Comparison of ENCODE assay signal across 2 cellular contexts in the genomic region with DNA sequence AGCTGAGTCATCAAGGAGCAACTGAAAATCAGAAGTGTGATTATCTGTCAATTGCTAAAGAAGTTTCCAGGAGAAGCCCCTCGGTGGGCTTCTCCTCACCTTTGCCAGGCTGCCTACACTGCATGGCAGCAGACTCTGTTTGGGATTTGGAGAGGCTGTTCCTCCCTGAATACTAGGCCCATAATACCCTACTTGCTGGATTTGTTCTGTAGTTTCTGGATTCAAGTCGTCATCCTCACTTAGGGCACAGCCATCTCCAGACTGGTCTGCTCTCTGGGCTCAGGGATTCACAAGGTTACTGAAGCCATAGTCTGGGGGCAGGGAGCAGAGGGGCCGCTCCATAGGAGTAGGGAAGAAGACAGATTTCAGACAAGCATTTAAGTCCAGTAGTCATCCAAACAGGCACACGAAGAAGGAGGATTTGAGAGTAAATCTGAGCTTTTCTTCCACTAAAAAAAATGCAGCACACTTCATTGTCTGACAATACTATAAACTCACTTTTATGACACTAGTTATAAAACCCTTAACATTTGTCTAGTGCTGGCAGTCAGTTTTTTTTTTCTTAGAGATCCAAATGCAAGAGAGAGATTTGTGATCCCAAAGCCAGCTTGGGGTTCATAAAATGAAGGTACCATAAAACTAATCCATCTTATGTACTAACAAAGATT.
TF ChIP-seq lines count a peak whose summit lies in the region.

No MANE protein-coding gene starts in this region.

TF ChIP-seq in A549, 52 proteins besides CTCF, POLR2A, EP300 and RAD21 (continued from another document):
- TF ChIP-seq ATOH8 (CRISPR knock-in tag; IDR thresholded peaks at IDR 0.05; ENCODE audit: low read depth), result peak; percentile 34; the same call in 1 of the 2 replicates

TF ChIP-seq in endothelial cell of umbilical vein, 7 proteins besides CTCF, POLR2A, EP300 and RAD21 (continued from another document):
- TF ChIP-seq, protein P1, sequence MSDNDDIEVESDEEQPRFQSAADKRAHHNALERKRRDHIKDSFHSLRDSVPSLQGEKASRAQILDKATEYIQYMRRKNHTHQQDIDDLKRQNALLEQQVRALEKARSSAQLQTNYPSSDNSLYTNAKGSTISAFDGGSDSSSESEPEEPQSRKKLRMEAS (IDR thresholded peaks at IDR 0.05; ENCODE audit: insufficient read depth, insufficient read length), result no peak
- TF ChIP-seq EZH2 (IDR thresholded peaks at IDR 0.05; ENCODE audit: borderline replicate concordance, low read depth, low read length, severe bottlenecking), result no peak
- no peak for TF ChIP-seq MYC (IDR thresholded peaks at IDR 0.05; ENCODE audit: low read depth, low read length)
